ENCODE assay signal across 10 cellular contexts in the genomic region with DNA sequence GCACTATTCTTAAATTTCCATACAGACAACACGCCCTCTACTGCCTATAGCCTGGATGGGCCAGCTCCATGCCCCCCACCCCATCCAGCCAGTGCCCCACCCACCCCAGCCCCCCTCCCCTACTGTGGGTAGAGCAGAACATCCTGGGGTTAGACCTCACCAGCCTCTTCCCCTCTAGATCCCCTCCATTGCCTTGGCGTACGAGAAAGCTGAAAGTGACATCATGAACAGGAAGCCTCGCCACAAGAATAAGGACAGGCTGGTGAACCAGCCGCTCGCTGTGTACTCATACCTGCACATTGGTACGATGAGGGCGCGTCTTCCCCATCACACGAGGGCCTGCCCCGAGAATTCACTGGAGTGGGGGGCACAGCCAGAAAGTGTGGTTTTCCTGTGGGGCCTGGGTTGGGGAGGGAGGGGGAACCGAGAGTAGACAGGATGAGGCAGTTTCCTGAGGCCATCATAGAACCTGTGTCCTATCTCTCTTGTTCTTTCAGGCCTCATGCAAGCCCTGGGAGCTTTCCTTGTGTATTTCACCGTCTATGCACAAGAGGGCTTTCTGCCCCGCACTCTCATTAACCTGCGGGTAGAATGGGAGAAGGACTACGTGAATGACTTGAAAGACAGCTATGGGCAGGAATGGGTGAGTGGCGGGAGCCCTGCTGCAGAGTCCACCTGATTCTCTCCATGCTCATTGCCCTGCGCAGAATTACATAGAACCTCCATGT. TPM values are rescaled to one million over a fixed set of nuclear protein-coding genes. Genes with fewer than 3 reads are reported as not detected.
DNase-seq lines count a peak whose midpoint lies in the region; ATAC-seq and TF ChIP-seq lines count a peak whose summit lies in the region.
"Had no signal": no experiment of that assay in that cellular context is flagged by ENCODE, and none has a peak within 500 bp of the region (broad histone marks: within the 10 kb centered on the region; RNA-seq: fewer than 3 reads in every experiment).

No MANE protein-coding gene starts in this region.

- TF ChIP-seq CTCF in upper lobe of left lung (IDR thresholded peaks at IDR 0.05) = no peak

- no peak overlapping the region for H2AK5ac ChIP-seq in neuronal stem cell (ENCODE audit: low read depth, low read length)

- TF ChIP-seq EP300 in upper lobe of left lung (IDR thresholded peaks at IDR 0.05) = no peak

- no peak overlapping the region for H3K14ac ChIP-seq in neuronal stem cell (ENCODE audit: low read length)

- H2BK15ac ChIP-seq in neuronal stem cell (ENCODE audit: low read length) = no peak overlapping the region

- no peak overlapping the region for H4K91ac ChIP-seq in neuronal stem cell (ENCODE audit: low read depth, low read length, poor library complexity)

- no peak overlapping the region for H3K4ac ChIP-seq in neuronal stem cell (ENCODE audit: low read length)

- H3K23ac ChIP-seq in neuronal stem cell (ENCODE audit: low read depth, low read length, poor library complexity) = no peak overlapping the region

- H2BK120ac ChIP-seq in neuronal stem cell (ENCODE audit: low read depth, low read length) = no peak overlapping the region

- H3K9me3 ChIP-seq in neuronal stem cell (replicated peaks in 1 of 2; ENCODE audit: control insufficient read depth in 2 of 2, insufficient read depth in 1 of 2, low read depth in 1 of 2, low read length in 2 of 2) = no peaks in the 10 kb centered on the region
- no peaks in the 10 kb centered on the region for H3K9me3 ChIP-seq in upper lobe of left lung

- no peak overlapping the region for H3K27ac ChIP-seq in neuronal stem cell (replicated peaks; ENCODE audit: low read length)
- H3K27ac ChIP-seq in upper lobe of left lung = no peak overlapping the region
- H3K27ac ChIP-seq: cardiac muscle cell, parathyroid adenoma had no signal

- H3K4me1 ChIP-seq in neuronal stem cell (ENCODE audit: control insufficient read depth in 2 of 2, insufficient read depth in 1 of 2, low read depth in 1 of 2, low read length in 2 of 2) (no peaks in the 10 kb centered on the region), upper lobe of left lung (no peaks in the 10 kb centered on the region)
- H3K4me1 ChIP-seq: parathyroid adenoma had no signal

- no peak overlapping the region for H2BK12ac ChIP-seq in neuronal stem cell (ENCODE audit: low read length)

- no peak overlapping the region for H4K8ac ChIP-seq in neuronal stem cell (ENCODE audit: low read depth, low read length)

- intact Hi-C loops in activated CD4-positive, alpha-beta memory T cell treated with anti-CD3 and anti-CD28 coated beads for 36 hours (cut with micrococcal nuclease) = loop anchor here (1.0 to 5.0 kb wide), 5 partner anchors 9 to 213 kb away; a partner anchor contains a TSS

- H3K4me3 ChIP-seq in neuronal stem cell (ENCODE audit: low read length in 2 of 2) = no peak overlapping the region
- no peak overlapping the region for H3K4me3 ChIP-seq in upper lobe of left lung
- H3K4me3 ChIP-seq: cardiac muscle cell had no signal

- H3K18ac ChIP-seq in neuronal stem cell (ENCODE audit: low read length) = peak overlapping the region; percentile 50

- no peak for TF ChIP-seq POLR2A in upper lobe of left lung (IDR thresholded peaks at IDR 0.05)

- H3K79me1 ChIP-seq in neuronal stem cell (ENCODE audit: low read depth, low read length) = no peaks in the 10 kb centered on the region

- peak; percentile 84 for ATAC-seq in GM18508 (IDR thresholded peaks at IDR 0.05; ENCODE audit: insufficient read depth, unreplicated experiment)
- peak; percentile 89 for ATAC-seq in HG03097 (IDR thresholded peaks at IDR 0.05; ENCODE audit: low FRiP score, unreplicated experiment)
- ATAC-seq in upper lobe of left lung (ENCODE audit: low FRiP score in 2 of 2) = no peak
- ATAC-seq in GM21526 (IDR thresholded peaks at IDR 0.05; ENCODE audit: low FRiP score, unreplicated experiment) = no peak

- H3K27me3 ChIP-seq in neuronal stem cell (ENCODE audit: control insufficient read depth in 3 of 3, insufficient read depth in 3 of 3, low read depth in 1 of 3, low read length in 3 of 3) (no peaks in the 10 kb centered on the region), upper lobe of left lung (no peaks in the 10 kb centered on the region)
- H3K27me3 ChIP-seq: cardiac muscle cell had no signal

- H3K36me3 ChIP-seq in neuronal stem cell (replicated peaks in 1 of 2; ENCODE audit: control insufficient read depth in 2 of 2, insufficient read depth in 2 of 2, low read length in 2 of 2) (no peaks in the 10 kb centered on the region), upper lobe of left lung (no peaks in the 10 kb centered on the region)
- H3K36me3 ChIP-seq: cardiac muscle cell had no signal

- no CpG with 5 or more reads among the region's 18 CpGs for WGBS in neuronal stem cell (ENCODE audit: extremely low coverage in 2 of 2, insufficient read length in 2 of 2, insufficient replicate concordance in 1 of 2), 2 donors
- WGBS in upper lobe of left lung, 2 donors = 66 to 70% methylated on average over 16 to 18 of the region's 18 CpGs

- H3K4me2 ChIP-seq in neuronal stem cell (ENCODE audit: insufficient read depth, low read length, poor library complexity, severe bottlenecking) = no peak overlapping the region

- peak overlapping the region; percentile 62 for H3K27ac Mint-ChIP-seq in activated CD4-positive, alpha-beta memory T cell treated with anti-CD3 and anti-CD28 coated beads for 36 hours

- H3K9ac ChIP-seq in neuronal stem cell (ENCODE audit: low read depth, low read length, poor library complexity) = no peak overlapping the region
- H3K9ac ChIP-seq: parathyroid adenoma had no signal

- peaks cover 1% of the 10 kb centered on the region for H3K27me3 Mint-ChIP-seq in activated CD4-positive, alpha-beta memory T cell treated with anti-CD3 and anti-CD28 coated beads for 36 hours

- no peak overlapping the region for H2AFZ ChIP-seq in neuronal stem cell (ENCODE audit: low read length)
- H2AFZ ChIP-seq: parathyroid adenoma had no signal

- H3K4me1 Mint-ChIP-seq in activated CD4-positive, alpha-beta memory T cell treated with anti-CD3 and anti-CD28 coated beads for 36 hours (ENCODE audit: low read depth) = peaks cover 14% of the 10 kb centered on the region

- POLR2A ChIA-PET in activated CD4-positive, alpha-beta memory T cell treated with anti-CD3 and anti-CD28 coated beads for 36 hours (lab: Charles Lee) = interaction anchor here (0.7 to 1.3 kb wide), 3 partner anchors 11 to 214 kb away, joined by 3 read pairs; a partner anchor contains a TSS

- CTCF ChIA-PET in activated CD4-positive, alpha-beta memory T cell treated with anti-CD3 and anti-CD28 coated beads for 36 hours (lab: Charles Lee) = interaction anchor here (0.7 to 2.9 kb wide), 9 partner anchors 10 to 138 kb away, joined by 3 to 13 read pairs (median 4); no protein-coding TSS in a partner anchor

- H3K4me3 Mint-ChIP-seq in activated CD4-positive, alpha-beta memory T cell treated with anti-CD3 and anti-CD28 coated beads for 36 hours = no peak overlapping the region

- no peaks in the 10 kb centered on the region for H3K36me3 Mint-ChIP-seq in activated CD4-positive, alpha-beta memory T cell treated with anti-CD3 and anti-CD28 coated beads for 36 hours

- no peak overlapping the region for H2BK5ac ChIP-seq in neuronal stem cell (ENCODE audit: low read length)

- peak; percentile 88 for DNase-seq in activated CD4-positive, alpha-beta memory T cell treated with anti-CD3 and anti-CD28 coated beads for 36 hours
- DNase-seq in neuronal stem cell (ENCODE audit: low spot score) (no peak), upper lobe of left lung (no peak), NCI-H1092 treated with DMSO at 0.1 percent for 48 hours (lab: John Stamatoyannopoulos, UW) (no peak), cortex of kidney (lab: John Stamatoyannopoulos, UW) (no peak)

- H3K9me3 Mint-ChIP-seq in activated CD4-positive, alpha-beta memory T cell treated with anti-CD3 and anti-CD28 coated beads for 36 hours = no peaks in the 10 kb centered on the region

RNA-seq across cellular contexts. Expression of a gene that starts 29.1 kb away (rescaled TPM):
- under 1 TPM; 0.07 to 0.10 TPM for total RNA-seq in activated CD4-positive, alpha-beta memory T cell treated with anti-CD3 and anti-CD28 coated beads for 36 hours
- polyA plus RNA-seq in neuronal stem cell (2013, experiment 1 of 2) = 0.08 TPM
- polyA plus RNA-seq in neuronal stem cell (2013, experiment 2 of 2) = 0.12 TPM
- total RNA-seq in upper lobe of left lung = 10 to 100 TPM in 1 of 6 donors, 1 to 10 TPM in 1, under 1 TPM in 3, not detected in 1; 0.22 to 10.0 (median 0.34) TPM
- total RNA-seq: cardiac muscle cell had no signal
- polyA plus RNA-seq: cardiac muscle cell had no signal

RNA-seq across cellular contexts. Expression of a gene that starts 54.6 kb away (rescaled TPM):
- not detected for total RNA-seq in activated CD4-positive, alpha-beta memory T cell treated with anti-CD3 and anti-CD28 coated beads for 36 hours
- polyA plus RNA-seq in neuronal stem cell (2013, experiment 1 of 2) = not detected
- polyA plus RNA-seq in neuronal stem cell (2013, experiment 2 of 2) = not detected
- 1 to 10 TPM in 1 of 6 donors, under 1 TPM in 1, not detected in 4; 0.27 to 1.9 TPM for total RNA-seq in upper lobe of left lung
- total RNA-seq: cardiac muscle cell had no signal
- polyA plus RNA-seq: cardiac muscle cell had no signal

Comparison
In these comparisons a context has a peak if more than half of its experiments do, and no peak if none do; other contexts are left out.
1. ATAC-seq: peak in GM18508 (single experiment) and HG03097 (single experiment); none in upper lobe of left lung (0 of 2) and GM21526 (single experiment).